17 cellular contexts compared by ENCODE assay signal in the genomic region with DNA sequence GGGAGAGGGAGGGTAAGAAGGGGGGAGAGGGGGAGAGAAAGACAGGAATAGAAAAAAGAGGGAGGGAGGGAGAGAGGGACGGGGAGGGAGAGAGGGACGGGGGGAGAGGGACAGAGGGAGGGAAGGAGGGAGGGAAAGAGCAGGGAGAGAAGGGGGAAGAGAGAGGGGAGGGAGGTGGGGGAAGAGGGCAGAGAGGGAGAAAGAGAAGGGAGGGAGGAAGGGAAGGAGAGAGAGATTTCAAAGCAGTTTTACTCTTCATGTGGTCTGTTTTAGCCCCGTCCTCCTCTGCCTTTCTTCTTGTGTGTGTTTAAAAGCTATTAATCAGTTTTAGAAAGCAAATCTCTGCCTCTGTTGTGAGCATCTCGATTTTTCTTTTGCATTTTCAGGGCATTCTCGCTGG.
DNase-seq lines count a peak whose midpoint lies in the region; ATAC-seq and TF ChIP-seq lines count a peak whose summit lies in the region.
"Had no signal": no experiment of that assay in that cellular context is flagged by ENCODE, and none has a peak within 500 bp of the region (broad histone marks: within the 10 kb centered on the region; RNA-seq: fewer than 3 reads in every experiment).

No MANE protein-coding gene starts in this region.

- no peak overlapping the region for H2AFZ ChIP-seq in H9 (ENCODE audit: low read length)

- H2BK120ac ChIP-seq in H9 (ENCODE audit: low read depth, low read length, poor library complexity, severe bottlenecking): no peak overlapping the region

- H3K56ac ChIP-seq in H9 (ENCODE audit: insufficient read length, low read depth, low read length): no peak overlapping the region

- no peak overlapping the region; a peak in 1 of 5 replicates for H3K4me3 Mint-ChIP-seq in H9
- H3K4me3 Mint-ChIP-seq in mesothelial cell of epicardium: no peak overlapping the region
- H3K4me3 Mint-ChIP-seq: activated B cell treated with CpG ODN at 0.5 μM for 24 hours; activated CD4-positive, alpha-beta memory T cell treated with anti-CD3 and anti-CD28 coated beads, Interleukin-2, amount 10 ng/mL, durations not matched to agents 7 days and 5 days; HFFc6 had no signal

- no peaks in the 10 kb centered on the region for H3K36me3 ChIP-seq in ectodermal cell (ENCODE audit: control insufficient read depth, insufficient read depth, low read length)
- H3K36me3 ChIP-seq in effector memory CD4-positive, alpha-beta T cell (ENCODE audit: control insufficient read depth, insufficient read depth, low read length): no peaks in the 10 kb centered on the region

- H3K14ac ChIP-seq in H9 (ENCODE audit: insufficient read depth, low read length): no peak overlapping the region

- H2BK20ac ChIP-seq in H9 (ENCODE audit: low read depth, low read length, poor library complexity, severe bottlenecking): no peak overlapping the region

- WGBS in H9 (ENCODE audit: extremely low coverage, insufficient read length, low lambda C conversion rate): no CpG with 5 or more reads among the region's 5 CpGs
- WGBS in ectodermal cell, 2 experiments: 24 to 26% methylated on average over 5 of the region's 5 CpGs

- H3K27me3 Mint-ChIP-seq in H9 (ENCODE audit: low read depth) (peaks cover 3% of the 10 kb centered on the region), mesothelial cell of epicardium (ENCODE audit: low read depth) (peaks cover 4% of the 10 kb centered on the region)

- H3K4me2 ChIP-seq in H9 (ENCODE audit: insufficient read depth, insufficient read length, low read length): peak overlapping the region; percentile 30
- H3K4me2 ChIP-seq: KMS-11 had no signal

- H3K4me1 Mint-ChIP-seq in H9 (peaks cover 43 to 51% of the 10 kb centered on the region in 2 experiments), mesothelial cell of epicardium (peaks cover 24% of the 10 kb centered on the region)
- H3K4me1 Mint-ChIP-seq: activated B cell treated with CpG ODN at 0.5 μM for 24 hours; activated CD4-positive, alpha-beta memory T cell treated with anti-CD3 and anti-CD28 coated beads, Interleukin-2, amount 10 ng/mL, durations not matched to agents 7 days and 5 days had no signal

- no peak overlapping the region for H3K4ac ChIP-seq in H9 (ENCODE audit: low read depth, low read length)

- H3K27ac Mint-ChIP-seq in H9 (peak overlapping the region in 2 of 3 experiments; percentile 75 to 84; a peak in 2 of 7 replicates), mesothelial cell of epicardium (peak overlapping the region; percentile 8)
- H3K27ac Mint-ChIP-seq: activated B cell treated with CpG ODN at 0.5 μM for 24 hours; activated CD4-positive, alpha-beta memory T cell treated with anti-CD3 and anti-CD28 coated beads, Interleukin-2, amount 10 ng/mL, durations not matched to agents 7 days and 5 days; CD4-positive, alpha-beta memory T cell; HFFc6 had no signal

- ATAC-seq in GM18873 (IDR thresholded peaks at IDR 0.05; ENCODE audit: low FRiP score, unreplicated experiment): no peak
- ATAC-seq: foreskin keratinocyte had no signal

- H3K9me3 ChIP-seq in H9 (ENCODE audit: control insufficient read depth, low read depth, low read length): no peaks in the 10 kb centered on the region
- no peaks in the 10 kb centered on the region for H3K9me3 ChIP-seq in ectodermal cell (ENCODE audit: control insufficient read depth, low read length)
- H3K9me3 ChIP-seq in effector memory CD4-positive, alpha-beta T cell (ENCODE audit: control insufficient read depth, low read length): no peaks in the 10 kb centered on the region

- no peaks in the 10 kb centered on the region for H4K20me1 ChIP-seq in H9 (ENCODE audit: control insufficient read depth, insufficient read depth, insufficient read length)

- H3T11ph ChIP-seq in H9 (ENCODE audit: low read length): no peak overlapping the region

- DNase-seq in H9 (no peak), mesothelial cell of epicardium (ENCODE audit: low spot score in 2 of 2, unreplicated experiment in 2 of 2) (no peak), RPMI8226 (no peak)
- no peak for DNase-seq in effector memory CD4-positive, alpha-beta T cell
- DNase-seq: activated B cell treated with CpG ODN at 0.5 μM for 24 hours; activated CD4-positive, alpha-beta memory T cell treated with anti-CD3 and anti-CD28 coated beads, Interleukin-2, amount 10 ng/mL, durations not matched to agents 7 days and 5 days; activated naive CD4-positive, alpha-beta T cell; CD4-positive, alpha-beta memory T cell; foreskin keratinocyte; HFFc6; NCI-H1694; NCI-H526 treated with DMSO at 0.1 percent for 48 hours; occipital lobe had no signal

- H3K27ac ChIP-seq in H9 (ENCODE audit: insufficient read length, low read depth, low read length) (no peak overlapping the region), ectodermal cell (ENCODE audit: insufficient read depth, low read depth, low read length, poor library complexity, severe bottlenecking) (peak overlapping the region; percentile 1), temporal lobe (ENCODE audit: low read depth, low read length) (peak overlapping the region; percentile 77)
- H3K27ac ChIP-seq in effector memory CD4-positive, alpha-beta T cell (ENCODE audit: insufficient read depth, low read length, poor library complexity, severe bottlenecking): no peak overlapping the region
- H3K27ac ChIP-seq: foreskin keratinocyte, KMS-11 had no signal

- no peak for TF ChIP-seq CTCF in H9 (conservative IDR thresholded peaks at IDR 0.05)
- TF ChIP-seq CTCF in mesothelial cell of epicardium (IDR thresholded peaks at IDR 0.05; ENCODE audit: unreplicated experiment): no peak

- no peaks in the 10 kb centered on the region for H3K23me2 ChIP-seq in H9 (ENCODE audit: insufficient read length, low read depth, low read length, poor library complexity, severe bottlenecking)

- H3K4me1 ChIP-seq in H9 (ENCODE audit: insufficient read depth, low read length) (peaks cover 3% of the 10 kb centered on the region; the same call in 1 of the 2 replicates), ectodermal cell (ENCODE audit: control insufficient read depth, insufficient read depth, low read length) (peaks cover 46% of the 10 kb centered on the region)
- H3K4me1 ChIP-seq in effector memory CD4-positive, alpha-beta T cell (ENCODE audit: control insufficient read depth, insufficient read depth, low read length, poor library complexity, severe bottlenecking): no peaks in the 10 kb centered on the region
- H3K4me1 ChIP-seq: foreskin keratinocyte had no signal

- no peak overlapping the region for H2BK5ac ChIP-seq in H9 (ENCODE audit: insufficient read length, low read length)

- H4K5ac ChIP-seq in H9 (ENCODE audit: insufficient read length, low read depth, low read length): no peak overlapping the region

- H3K9me3 Mint-ChIP-seq in H9 (peaks cover 2 to 3% of the 10 kb centered on the region in 2 experiments), mesothelial cell of epicardium (no peaks in the 10 kb centered on the region)
- H3K9me3 Mint-ChIP-seq: activated B cell treated with CpG ODN at 0.5 μM for 24 hours; activated CD4-positive, alpha-beta memory T cell treated with anti-CD3 and anti-CD28 coated beads, Interleukin-2, amount 10 ng/mL, durations not matched to agents 7 days and 5 days; CD4-positive, alpha-beta memory T cell had no signal

- H2BK15ac ChIP-seq in H9 (ENCODE audit: low read depth, low read length): no peak overlapping the region

- no peaks in the 10 kb centered on the region for H3K79me2 ChIP-seq in H9 (ENCODE audit: insufficient read depth, low read length)

- no peak overlapping the region for H2AK5ac ChIP-seq in H9 (ENCODE audit: insufficient read length, low read length)

- no peak overlapping the region for H2BK12ac ChIP-seq in H9 (ENCODE audit: insufficient read length, low read depth, low read length)

- H3K4me3 ChIP-seq in ectodermal cell (ENCODE audit: insufficient read depth, low read depth, low read length): no peak overlapping the region
- no peak overlapping the region for H3K4me3 ChIP-seq in effector memory CD4-positive, alpha-beta T cell (ENCODE audit: insufficient read depth, low read depth, low read length, poor library complexity, severe bottlenecking)

- H3K36me3 Mint-ChIP-seq in H9 (ENCODE audit: insufficient read depth in 1 of 3, low read depth in 3 of 3) (peaks cover 0 to 10% (median 0%) of the 10 kb centered on the region in 3 experiments; a peak in 2 of 7 replicates), mesothelial cell of epicardium (no peaks in the 10 kb centered on the region)
- H3K36me3 Mint-ChIP-seq: CD4-positive, alpha-beta memory T cell had no signal

- H3K27me3 ChIP-seq in H9 (ENCODE audit: insufficient read depth, low read length) (no peaks in the 10 kb centered on the region), ectodermal cell (ENCODE audit: control insufficient read depth, insufficient read depth, low read length, poor library complexity, severe bottlenecking) (no peaks in the 10 kb centered on the region)
- H3K27me3 ChIP-seq in effector memory CD4-positive, alpha-beta T cell (replicated peaks; ENCODE audit: control insufficient read depth, insufficient read depth, low read length, poor library complexity, severe bottlenecking): no peaks in the 10 kb centered on the region

- no peak overlapping the region for H3K18ac ChIP-seq in H9 (ENCODE audit: insufficient read length, low read depth, low read length)

- no peak overlapping the region for H4K8ac ChIP-seq in H9 (replicated peaks; ENCODE audit: insufficient read length, low read depth, low read length)

- no peak overlapping the region for H3K23ac ChIP-seq in H9 (ENCODE audit: insufficient read length, low read depth, low read length)

- no peak overlapping the region for H3K9ac ChIP-seq in H9 (ENCODE audit: extremely low read depth, insufficient read length, low read length)
- H3K9ac ChIP-seq: KMS-11 had no signal

- H3K79me1 ChIP-seq in H9 (ENCODE audit: insufficient read depth, low read depth, low read length, poor library complexity, severe bottlenecking): no peaks in the 10 kb centered on the region

- H4K91ac ChIP-seq in H9 (ENCODE audit: insufficient read length, low read depth, low read length): no peak overlapping the region

Comparison
In these comparisons a context has a peak if more than half of its experiments do, and no peak if none do; other contexts are left out.
1. H3K27ac ChIP-seq: peak in ectodermal cell (single experiment) and temporal lobe (single experiment); none in H9 (single experiment) and effector memory CD4-positive, alpha-beta T cell (single experiment).